In genomic region chr15:68621535-68621934, GRCh38 we compare ENCODE assay signal across 14 cellular contexts. TPM values are rescaled to one million over a fixed set of nuclear protein-coding genes. Genes with fewer than 3 reads are reported as not detected.
DNase-seq lines count a peak whose midpoint lies in the region; ATAC-seq, FAIRE-seq and TF ChIP-seq lines count a peak whose summit lies in the region.
"Had no signal": no experiment of that assay in that cellular context is flagged by ENCODE, and none has a peak within 500 bp of the region (broad histone marks: within the 10 kb centered on the region; RNA-seq: fewer than 3 reads in every experiment).

No MANE protein-coding gene starts in this region.

- TF ChIP-seq RAD21 in K562 (CRISPR knock-in tag; conservative IDR thresholded peaks at IDR 0.05 in 1 of 2, IDR thresholded peaks at IDR 0.05 in 1 of 2), result no peak

- H2AFZ ChIP-seq in K562 (ENCODE audit: low read depth, low read length), result no peak overlapping the region

- H3K4me2 ChIP-seq in K562 (ENCODE audit: insufficient read depth, low read length), result no peak overlapping the region

- TF ChIP-seq CTCF in left ventricle myocardium inferior (IDR thresholded peaks at IDR 0.05; ENCODE audit: borderline replicate concordance) (no peak), K562 (IDR thresholded peaks at IDR 0.05 in 2 of 3, conservative IDR thresholded peaks at IDR 0.05 in 1 of 3; ENCODE audit: insufficient read depth in 2 of 3, low read depth in 1 of 3, low read length in 3 of 3) (no peak), nephron (IDR thresholded peaks at IDR 0.05; ENCODE audit: unreplicated experiment in 3 of 3) (no peak), upper lobe of left lung (IDR thresholded peaks at IDR 0.05) (no peak), spleen (IDR thresholded peaks at IDR 0.05 in 8 of 11, conservative IDR thresholded peaks at IDR 0.05 in 3 of 11) (no peak)

- no peaks in the 10 kb centered on the region for H3K36me3 ChIP-seq in left ventricle myocardium inferior
- no peaks in the 10 kb centered on the region for H3K36me3 ChIP-seq in K562 (ENCODE audit: control insufficient read depth, insufficient read depth, low read length)
- H3K36me3 ChIP-seq in upper lobe of left lung, result no peaks in the 10 kb centered on the region
- H3K36me3 ChIP-seq in spleen, result no peaks in the 10 kb centered on the region
- H3K36me3 ChIP-seq: ovary had no signal

- peak overlapping the region; percentile 69 to 72 (median 70) for H3K27ac Mint-ChIP-seq in nephron
- H3K27ac Mint-ChIP-seq in activated naive CD8-positive, alpha-beta T cell treated with anti-CD3 and anti-CD28 coated beads, Interleukin-2, amount 50 U/mL, for 24 hours, result no peak overlapping the region
- H3K27ac Mint-ChIP-seq: activated T-helper 17 cell treated with anti-CD3 and anti-CD28 coated beads, Interleukin-2, amount 50 U/mL, for 72 hours; WTC11 had no signal

- no peak overlapping the region for H3K4me3 Mint-ChIP-seq in nephron
- no peak overlapping the region for H3K4me3 Mint-ChIP-seq in activated naive CD8-positive, alpha-beta T cell treated with anti-CD3 and anti-CD28 coated beads, Interleukin-2, amount 50 U/mL, for 24 hours
- H3K4me3 Mint-ChIP-seq: activated T-helper 17 cell treated with anti-CD3 and anti-CD28 coated beads, Interleukin-2, amount 50 U/mL, for 72 hours; WTC11 had no signal

- H3K9me1 ChIP-seq in K562 (ENCODE audit: control insufficient read depth, insufficient read depth, low read length), result no peaks in the 10 kb centered on the region

- ATAC-seq in left ventricle myocardium superior, result no peak
- ATAC-seq in K562, result no peak
- ATAC-seq in upper lobe of left lung (ENCODE audit: low FRiP score in 2 of 2), result no peak
- ATAC-seq in activated naive CD8-positive, alpha-beta T cell treated with anti-CD3 and anti-CD28 coated beads, Interleukin-2, amount 50 U/mL, for 24 hours, result no peak
- ATAC-seq: activated T-helper 17 cell treated with anti-CD3 and anti-CD28 coated beads, Interleukin-2, amount 50 U/mL, for 72 hours had no signal

- H3K79me2 ChIP-seq in K562 (ENCODE audit: control insufficient read depth, insufficient read depth, low read length), result no peaks in the 10 kb centered on the region

- WGBS in K562 (ENCODE audit: insufficient coverage, low coverage, missing lambda C conversion rate), result 0% methylated on average over 1 of the region's 1 CpG
- 79 to 81% methylated on average over 1 of the region's 1 CpG for WGBS in upper lobe of left lung, 2 donors
- 40 to 57% (median 53%) methylated on average over 1 of the region's 1 CpG for WGBS in spleen, 5 donors

- H3K27me3 ChIP-seq in left ventricle myocardium inferior (ENCODE audit: low read depth) (no peaks in the 10 kb centered on the region), K562 (ENCODE audit: control insufficient read depth in 2 of 2, insufficient read depth in 2 of 2, low read length in 2 of 2) (peaks cover 18 to 45% of the 10 kb centered on the region in 2 experiments), upper lobe of left lung (no peaks in the 10 kb centered on the region), spleen (replicated peaks in 1 of 7) (peaks cover 0 to 6% (median 0%) of the 10 kb centered on the region in 7 donors)
- H3K27me3 ChIP-seq: ovary had no signal

- H4K20me1 ChIP-seq in K562 (replicated peaks; ENCODE audit: control insufficient read depth, insufficient read depth, low read length), result 0 out of 2 replicates have a peak, but pooled peaks cover 4% of the 10 kb centered on the region

- CTCF ChIA-PET in K562 (lab: Yijun Ruan, JAX; ENCODE audit: low intra/inter-chr PET ratio), result no interaction called here

- in situ Hi-C loops in K562 (cut with MboI), result no loop called here

- H3K27ac ChIP-seq in left ventricle myocardium inferior (replicated peaks) (peak overlapping the region; percentile 88), K562 (ENCODE audit: extremely low read depth, low read depth, low read length) (no peak overlapping the region), upper lobe of left lung (peak overlapping the region; percentile 20 to 83 (median 50)), spleen (no peak overlapping the region)

- H3K36me3 Mint-ChIP-seq in nephron (ENCODE audit: low read depth), result no peaks in the 10 kb centered on the region
- H3K36me3 Mint-ChIP-seq in activated naive CD8-positive, alpha-beta T cell treated with anti-CD3 and anti-CD28 coated beads, Interleukin-2, amount 50 U/mL, for 24 hours (ENCODE audit: low read depth), result no peaks in the 10 kb centered on the region
- H3K36me3 Mint-ChIP-seq: WTC11 had no signal

- H3K27me3 Mint-ChIP-seq in nephron (ENCODE audit: low read depth), result peaks cover 23% of the 10 kb centered on the region
- H3K27me3 Mint-ChIP-seq in activated naive CD8-positive, alpha-beta T cell treated with anti-CD3 and anti-CD28 coated beads, Interleukin-2, amount 50 U/mL, for 24 hours, result no peaks in the 10 kb centered on the region

- DNase-seq in left ventricle myocardium inferior (no peak), left ventricle myocardium superior (no peak), K562 (ENCODE audit: extremely low read depth in 1 of 4, low spot score in 3 of 4) (no peak), upper lobe of left lung (no peak), spleen (no peak), NCI-H2081 treated with DMSO at 0.1 percent for 48 hours (lab: John Stamatoyannopoulos, UW) (no peak)
- DNase-seq in activated naive CD8-positive, alpha-beta T cell treated with anti-CD3 and anti-CD28 coated beads, Interleukin-2, amount 50 U/mL, for 24 hours, result no peak
- DNase-seq: RPMI8226; stimulated activated naive CD4-positive, alpha-beta T cell; T-helper 1 cell had no signal

- TF ChIP-seq POLR2A in K562 (conservative IDR thresholded peaks at IDR 0.05) (no peak), upper lobe of left lung (IDR thresholded peaks at IDR 0.05) (no peak), spleen (IDR thresholded peaks at IDR 0.05) (no peak)

- H3K4me1 ChIP-seq in left ventricle myocardium inferior (peaks cover 70% of the 10 kb centered on the region), K562 (replicated peaks in 1 of 2; ENCODE audit: control insufficient read depth in 2 of 2, insufficient read depth in 2 of 2, low read length in 2 of 2) (0 out of 5 replicates have a peak, but pooled peaks cover 0 to under 1% of the 10 kb centered on the region in 2 experiments), upper lobe of left lung (peaks cover 15 to 27% (median 21%) of the 10 kb centered on the region in 4 donors), spleen (peaks cover 11 to 40% (median 17%) of the 10 kb centered on the region in 6 donors)

- H3K9ac ChIP-seq in K562 (ENCODE audit: insufficient read depth in 1 of 2, low read depth in 2 of 2, low read length in 2 of 2), result no peak overlapping the region

- no TSS peak for BruUV-seq in K562 (replicated peaks; lab: Mats Ljungman, UMichigan)

- no peaks in the 10 kb centered on the region for H3K9me3 ChIP-seq in left ventricle myocardium inferior (replicated peaks)
- no peaks in the 10 kb centered on the region for H3K9me3 ChIP-seq in K562 (replicated peaks; ENCODE audit: control insufficient read depth, insufficient read depth, low read depth, low read length)
- no peaks in the 10 kb centered on the region for H3K9me3 ChIP-seq in upper lobe of left lung
- no peaks in the 10 kb centered on the region for H3K9me3 ChIP-seq in spleen
- H3K9me3 ChIP-seq: ovary had no signal

- no peaks in the 10 kb centered on the region for H3K9me3 Mint-ChIP-seq in nephron
- no peaks in the 10 kb centered on the region for H3K9me3 Mint-ChIP-seq in activated naive CD8-positive, alpha-beta T cell treated with anti-CD3 and anti-CD28 coated beads, Interleukin-2, amount 50 U/mL, for 24 hours
- H3K9me3 Mint-ChIP-seq: activated T-helper 17 cell treated with anti-CD3 and anti-CD28 coated beads, Interleukin-2, amount 50 U/mL, for 72 hours; WTC11 had no signal

- H3K4me3 ChIP-seq in left ventricle myocardium inferior (peak overlapping the region; percentile 39), K562 (no peak overlapping the region), upper lobe of left lung (no peak overlapping the region), spleen (no peak overlapping the region)
- H3K4me3 ChIP-seq: ovary had no signal

- TF ChIP-seq EP300 in K562 (IDR thresholded peaks at IDR 0.05; ENCODE audit: low read length) (no peak), upper lobe of left lung (IDR thresholded peaks at IDR 0.05) (no peak)

- POLR2A ChIA-PET in K562 (lab: Yijun Ruan, JAX), result interaction anchor here (0.6 to 0.8 kb wide), 2 partner anchors 16 to 27 kb away, joined by 3 to 4 read pairs; no protein-coding TSS in a partner anchor

- peaks cover 53% of the 10 kb centered on the region for H3K4me1 Mint-ChIP-seq in nephron
- peaks cover 4% of the 10 kb centered on the region for H3K4me1 Mint-ChIP-seq in activated naive CD8-positive, alpha-beta T cell treated with anti-CD3 and anti-CD28 coated beads, Interleukin-2, amount 50 U/mL, for 24 hours
- H3K4me1 Mint-ChIP-seq: activated T-helper 17 cell treated with anti-CD3 and anti-CD28 coated beads, Interleukin-2, amount 50 U/mL, for 72 hours had no signal

- no peak for FAIRE-seq in K562 (lab: Jason Lieb, UNC)

- intact Hi-C loops in left ventricle myocardium inferior (cut with micrococcal nuclease), result no loop called here
- intact Hi-C loops in left ventricle myocardium superior (cut with micrococcal nuclease), result no loop called here
- intact Hi-C loops in K562 (cut with micrococcal nuclease), result no loop called here
- intact Hi-C loops in spleen (cut with DNase I; ENCODE audit: low total_unique reads), result no loop called here

TF ChIP-seq in K562, 482 proteins besides CTCF, POLR2A, EP300 and RAD21 (continues in another document):
- TF ChIP-seq RAD51 (IDR thresholded peaks at IDR 0.05; ENCODE audit: borderline replicate concordance, low read depth), result peak; percentile 80

RNA-seq across cellular contexts. Expression of gene CORO2B, which starts 42.7 kb away (rescaled TPM):
- total RNA-seq in left ventricle myocardium inferior (5.0 TPM), left ventricle myocardium superior (5.9 TPM), K562 (2014; rRNA removed) (not detected in 2 replicates), K562 (2014; rRNA removed; fragmentation: Illumina TruSeq; extraction: Trizol) (not detected in 2 replicates), K562 (2015; rRNA removed; fragmentation: Illumina TruSeq; extraction: Trizol) (not detected in 2 replicates), K562 (2021) (not detected in 2 replicates), upper lobe of left lung (1 to 10 TPM in 5 of 6 donors, under 1 TPM in 1; 0.79 to 9.0 (median 2.0) TPM), spleen (1 to 10 TPM; 1.5 to 8.8 (median 4.5) TPM)
- total RNA-seq in K562 (2011; cell fraction: chromatin; rRNA removed; ENCODE audit: low replicate concordance), result not detected in 2 replicates
- not detected in 2 replicates for total RNA-seq in K562 (2011; cell fraction: nucleolus; rRNA removed)
- not detected in 2 replicates for total RNA-seq in K562 (2011; cell fraction: nucleoplasm; rRNA removed)
- polyA plus RNA-seq in K562 (2011; rRNA removed) (not detected in 2 replicates), K562 (2014; fragmentation: Illumina TruSeq; extraction: Trizol) (not detected in 2 replicates), K562 (2014; fragmentation: Nextera tagmentation; extraction: Ambion mirVana) (not detected), K562 (2014; rRNA removed) (not detected in 2 replicates), spleen (1 to 10 TPM in 2 of 3 donors, under 1 TPM in 1; 0.93 to 2.4 (median 1.2) TPM)
- not detected in 2 replicates for polyA plus RNA-seq in K562 (2011; cell fraction: cytosol; rRNA removed)
- not detected in 2 replicates for polyA plus RNA-seq in K562 (2011; cell fraction: nucleus; rRNA removed)
- not detected in 2 replicates for polyA plus RNA-seq in K562 (2012)
- polyA minus RNA-seq in K562 (2011; rRNA and poly(A)+ RNA removed), result not detected in 2 replicates
- not detected in 2 replicates for polyA minus RNA-seq in K562 (2011; cell fraction: cytosol; rRNA and poly(A)+ RNA removed)
- not detected in 2 replicates for polyA minus RNA-seq in K562 (2011; cell fraction: nucleus; rRNA and poly(A)+ RNA removed)

Comparison
In these comparisons a context has a peak if more than half of its experiments do, and no peak if none do; other contexts are left out.
1. H3K27ac ChIP-seq: peak in left ventricle myocardium inferior (single experiment) and upper lobe of left lung (4 of 4); none in K562 (single experiment) and spleen (0 of 8).